Comparison of ENCODE assay signal across 29 cellular contexts in genomic region chr14:77061630-77062029, GRCh38.
"Had no signal": no experiment of that assay in that cellular context is flagged by ENCODE, and none has a peak within 500 bp of the region (broad histone marks: within the 10 kb centered on the region; RNA-seq: fewer than 3 reads in every experiment).

No MANE protein-coding gene starts in this region.

- H3K27me3 Mint-ChIP-seq: naive B cell; progenitor cell of endocrine pancreas; stimulated activated naive B cell treated with anti-CD40 and anti-IgM and Interleukin-4, amounts not matched to agents 10 μg/mL and 1 μg/mL and 100 μg/mL, for 72 hours; stimulated activated naive CD8-positive, alpha-beta T cell treated with anti-CD3 and anti-CD28 coated beads, Interleukin-15, Interleukin-2, amounts not matched to agents 100 ng/mL and 50 ng/mL, for 24 hours had no signal

- H3K9me3 ChIP-seq: colonic mucosa, gastroesophageal sphincter, left lung, mucosa of descending colon, pancreas, right lobe of liver, thoracic aorta, upper lobe of right lung, uterus had no signal

- H3K4me3 ChIP-seq: colonic mucosa, gastroesophageal sphincter, heart left ventricle, hepatocyte, left lung, mucosa of descending colon, pancreas, right lobe of liver, thoracic aorta, tibial nerve, upper lobe of right lung, uterus had no signal

- H3K4me1 ChIP-seq: colonic mucosa, foreskin keratinocyte, pancreas, right lobe of liver, uterus had no signal

- H3K27ac ChIP-seq: colonic mucosa, epithelial cell of prostate, foreskin keratinocyte, gastroesophageal sphincter, heart left ventricle, hepatocyte, left lung, pancreas, right lobe of liver, thoracic aorta, tibial nerve, upper lobe of right lung, uterus had no signal

- H3K4me3 Mint-ChIP-seq: dendritic cell treated with granulocyte-macrophage colony-stimulating factor and Interleukin-4, amounts not matched to agents 40 ng/mL and 50 ng/mL, for 4 days; endodermal cell; mesothelial cell of epicardium; naive B cell; nephron progenitor cell; stimulated activated naive B cell treated with anti-CD40 and anti-IgM and Interleukin-4, amounts not matched to agents 10 μg/mL and 1 μg/mL and 100 μg/mL, for 72 hours; stimulated activated naive CD8-positive, alpha-beta T cell treated with anti-CD3 and anti-CD28 coated beads, Interleukin-15, Interleukin-2, amounts not matched to agents 100 ng/mL and 50 ng/mL, for 24 hours had no signal

- H3K27me3 ChIP-seq: colonic mucosa, foreskin keratinocyte, gastroesophageal sphincter, heart left ventricle, hepatocyte, left lung, pancreas, right lobe of liver, tibial nerve, upper lobe of right lung, uterus had no signal

- ATAC-seq: foreskin keratinocyte; gastroesophageal sphincter; heart left ventricle; left cardiac atrium; left lung; mucosa of descending colon; pancreas; right lobe of liver; stimulated activated naive B cell treated with anti-CD40 and anti-IgM and Interleukin-4, amounts not matched to agents 10 μg/mL and 1 μg/mL and 100 μg/mL, for 72 hours; upper lobe of right lung had no signal

- H3K36me3 ChIP-seq: colonic mucosa, gastroesophageal sphincter, heart left ventricle, left lung, pancreas, right lobe of liver, thoracic aorta, tibial nerve, upper lobe of right lung, uterus had no signal

- DNase-seq: colonic mucosa; effector CD8-positive, alpha-beta T cell; endodermal cell; foreskin keratinocyte; heart left ventricle; left cardiac atrium; left lung; mesenchymal stem cell; mucosa of descending colon; naive B cell; nephron progenitor cell; occipital lobe; pancreas; right lobe of liver; small intestine; stimulated activated CD4-positive, alpha-beta T cell treated with anti-CD3 and anti-CD28 coated beads, Interleukin-15, amount 100 ng/mL, for 24 hours; stimulated activated CD4-positive, alpha-beta T cell treated with anti-CD3 and anti-CD28 coated beads, Interleukin-2, amount 100 ng/mL, for 48 hours; stimulated activated naive B cell treated with anti-CD40 and anti-IgM and Interleukin-4, amounts not matched to agents 10 μg/mL and 1 μg/mL and 100 μg/mL, for 72 hours; upper lobe of right lung; uterus had no signal

- H3K36me3 Mint-ChIP-seq: mesothelial cell of epicardium; naive B cell; stimulated activated naive B cell treated with anti-CD40 and anti-IgM and Interleukin-4, amounts not matched to agents 10 μg/mL and 1 μg/mL and 100 μg/mL, for 72 hours had no signal

- H3K27ac Mint-ChIP-seq: dendritic cell treated with granulocyte-macrophage colony-stimulating factor and Interleukin-4, amounts not matched to agents 40 ng/mL and 50 ng/mL, for 4 days; endodermal cell; mesothelial cell of epicardium; naive B cell; nephron progenitor cell; progenitor cell of endocrine pancreas; stimulated activated naive B cell treated with anti-CD40 and anti-IgM and Interleukin-4, amounts not matched to agents 10 μg/mL and 1 μg/mL and 100 μg/mL, for 72 hours; stimulated activated naive CD8-positive, alpha-beta T cell treated with anti-CD3 and anti-CD28 coated beads, Interleukin-15, Interleukin-2, amounts not matched to agents 100 ng/mL and 50 ng/mL, for 24 hours had no signal

- H3K9me3 Mint-ChIP-seq: dendritic cell treated with granulocyte-macrophage colony-stimulating factor and Interleukin-4, amounts not matched to agents 40 ng/mL and 50 ng/mL, for 4 days; endodermal cell; mesothelial cell of epicardium; naive B cell; stimulated activated naive B cell treated with anti-CD40 and anti-IgM and Interleukin-4, amounts not matched to agents 10 μg/mL and 1 μg/mL and 100 μg/mL, for 72 hours; stimulated activated naive CD8-positive, alpha-beta T cell treated with anti-CD3 and anti-CD28 coated beads, Interleukin-15, Interleukin-2, amounts not matched to agents 100 ng/mL and 50 ng/mL, for 24 hours had no signal
